In genomic region chr20:2101935-2102584, GRCh38 we compare ENCODE assay signal across 8 cellular contexts. TPM values are rescaled to one million over a fixed set of nuclear protein-coding genes. Genes with fewer than 3 reads are reported as not detected.
DNase-seq lines count a peak whose midpoint lies in the region; ATAC-seq and TF ChIP-seq lines count a peak whose summit lies in the region.

No MANE protein-coding gene starts in this region.

- H3K4me3 ChIP-seq in BJ (ENCODE audit: low read depth, low read length) (peak overlapping the region; percentile 79), kidney epithelial cell (ENCODE audit: low read depth, low read length) (peak overlapping the region; percentile 89)

- no peak for TF ChIP-seq CTCF in BJ (IDR thresholded peaks at IDR 0.05; ENCODE audit: insufficient read depth, low read depth, low read length)
- no peak for TF ChIP-seq CTCF in kidney epithelial cell (IDR thresholded peaks at IDR 0.05; ENCODE audit: insufficient read depth, low read length, poor library complexity, severe bottlenecking)

- ATAC-seq in HG03442 (IDR thresholded peaks at IDR 0.05; ENCODE audit: unreplicated experiment) = peak; percentile 71

- H3K36me3 ChIP-seq in BJ (ENCODE audit: control insufficient read depth, insufficient read depth, low read length) (peaks cover 2% of the 10 kb centered on the region), kidney epithelial cell (ENCODE audit: control insufficient read depth, insufficient read depth, low read length) (no peaks in the 10 kb centered on the region)

- CTCF ChIA-PET in BJ (lab: Yijun Ruan, JAX) = interaction anchor here (1.2 to 1.4 kb wide), 2 partner anchors 13 to 337 kb away, joined by 3 read pairs; no protein-coding TSS in a partner anchor

- POLR2A ChIA-PET in BJ (lab: Charles Lee) = interaction anchor here (0.6 kb wide), 1 partner anchor 79 kb away, joined by 3 read pairs; no protein-coding TSS in a partner anchor

- H3K27me3 ChIP-seq in BJ (ENCODE audit: control insufficient read depth, insufficient read depth, low read length) (no peaks in the 10 kb centered on the region), kidney epithelial cell (ENCODE audit: control insufficient read depth, insufficient read depth, low read length) (no peaks in the 10 kb centered on the region)

- DNase-seq in BJ (ENCODE audit: low read depth) (no peak), GM19240 (ENCODE audit: insufficient read length, low spot score) (peak; percentile 70), NCI-H510A (lab: John Stamatoyannopoulos, UW) (peak; percentile 91), cerebellum (ENCODE audit: low spot score) (peak; percentile 93), kidney epithelial cell (ENCODE audit: low read depth) (peak; percentile 50)
- peak; percentile 81 to 86 for DNase-seq in activated CD4-positive, alpha-beta T cell treated with anti-CD3 and anti-CD28 coated beads for 24 hours (ENCODE audit: low read depth in 2 of 2)
- peak; percentile 92 for DNase-seq in stimulated activated CD4-positive, alpha-beta T cell treated with anti-CD3 and anti-CD28 coated beads, Interleukin-15, amount 100 ng/mL, for 24 hours

RNA-seq across cellular contexts. Expression of gene STK35, which starts 0.4 kb away (rescaled TPM):
- 6.0 and 8.2 TPM in 2 replicates for polyA plus RNA-seq in BJ (2011; rRNA removed)
- polyA minus RNA-seq in BJ (2011; rRNA and poly(A)+ RNA removed) = 11.3 and 11.4 TPM in 2 replicates
- 15.7 TPM for total RNA-seq in cerebellum
- total RNA-seq in kidney epithelial cell = 18.0 and 19.4 TPM in 2 replicates
